Comparison of ENCODE assay signal across 24 cellular contexts in genomic region chr18:65287642-65288041, GRCh38.
A peak's percentile ranks its signal among the peaks of the same experiment; 100 is the strongest.
DNase-seq lines count a peak whose midpoint lies in the region; TF ChIP-seq lines count a peak whose summit lies in the region.
"Had no signal": no experiment of that assay in that cellular context is flagged by ENCODE, and none has a peak within 500 bp of the region (broad histone marks: within the 10 kb centered on the region; RNA-seq: fewer than 3 reads in every experiment).

No MANE protein-coding gene starts in this region.

- POLR2A ChIA-PET in HEK293T (lab: Yijun Ruan, JAX), result no interaction called here

- DNase-seq in NCI-H2107 treated with DMSO at 0.1 percent for 48 hours (lab: John Stamatoyannopoulos, UW; ENCODE audit: unreplicated experiment) (peak; percentile 28), NCI-H2107 (lab: John Stamatoyannopoulos, UW) (no peak), NCI-H187 treated with DMSO at 0.1 percent for 48 hours (lab: John Stamatoyannopoulos, UW) (peak; percentile 81), NCI-H748 treated with DMSO at 0.1 percent for 48 hours (lab: John Stamatoyannopoulos, UW) (peak; percentile 94), renal cortical epithelial cell (ENCODE audit: low read depth) (peak; percentile 1), COLO829 (ENCODE audit: low spot score) (no peak), cerebellar cortex (ENCODE audit: low spot score) (no peak), HEK293T (ENCODE audit: extremely low spot score) (no peak)
- DNase-seq: activated CD4-positive, alpha-beta T cell treated with anti-CD3 and anti-CD28 coated beads, Interleukin-2, amount 50 U/mL, for 4 hours; activated CD4-positive, CD25-positive, alpha-beta regulatory T cell; activated naive CD4-positive, alpha-beta T cell; activated naive CD8-positive, alpha-beta T cell treated with anti-CD3 and anti-CD28 coated beads, Interleukin-2, amount 50 U/mL, for 24 hours; cortex of kidney; effector memory CD4-positive, alpha-beta T cell; H7; hippocampal formation; left cardiac atrium; MM.1S; NCI-H2029 treated with DMSO at 0.1 percent for 48 hours; NCI-H526; psoas muscle; stimulated activated CD4-positive, alpha-beta T cell treated with anti-CD3 and anti-CD28 coated beads, Interleukin-4, amount 100 ng/mL, for 4 hours; T-helper 1 cell; tibial artery had no signal

- CTCF ChIA-PET in HEK293T (lab: Yijun Ruan, JAX), result no interaction called here

TF ChIP-seq in HEK293T, 16 proteins besides CTCF, POLR2A, EP300 and RAD21:
- TF ChIP-seq ELF4 (IDR thresholded peaks at IDR 0.05), result no peak
- TF ChIP-seq, protein P1, sequence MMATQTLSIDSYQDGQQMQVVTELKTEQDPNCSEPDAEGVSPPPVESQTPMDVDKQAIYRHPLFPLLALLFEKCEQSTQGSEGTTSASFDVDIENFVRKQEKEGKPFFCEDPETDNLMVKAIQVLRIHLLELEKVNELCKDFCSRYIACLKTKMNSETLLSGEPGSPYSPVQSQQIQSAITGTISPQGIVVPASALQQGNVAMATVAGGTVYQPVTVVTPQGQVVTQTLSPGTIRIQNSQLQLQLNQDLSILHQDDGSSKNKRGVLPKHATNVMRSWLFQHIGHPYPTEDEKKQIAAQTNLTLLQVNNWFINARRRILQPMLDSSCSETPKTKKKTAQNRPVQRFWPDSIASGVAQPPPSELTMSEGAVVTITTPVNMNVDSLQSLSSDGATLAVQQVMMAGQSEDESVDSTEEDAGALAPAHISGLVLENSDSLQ (IDR thresholded peaks at IDR 0.05), result no peak
- no peak for TF ChIP-seq L3MBTL2 (conservative IDR thresholded peaks at IDR 0.05)
- TF ChIP-seq HDGF (IDR thresholded peaks at IDR 0.05; ENCODE audit: borderline replicate concordance), result no peak
- no peak for TF ChIP-seq FOXK2 (IDR thresholded peaks at IDR 0.05)
- TF ChIP-seq ZNF384 (IDR thresholded peaks at IDR 0.05), result no peak
- no peak for TF ChIP-seq SP1 (IDR thresholded peaks at IDR 0.05)
- no peak for TF ChIP-seq SUZ12 (IDR thresholded peaks at IDR 0.05)
- no peak for TF ChIP-seq BHLHE40 (IDR thresholded peaks at IDR 0.05; ENCODE audit: borderline replicate concordance)
- TF ChIP-seq LEF1 (IDR thresholded peaks at IDR 0.05; ENCODE audit: borderline replicate concordance), result no peak
- TF ChIP-seq NFRKB (IDR thresholded peaks at IDR 0.05), result no peak
- TF ChIP-seq ARNT (IDR thresholded peaks at IDR 0.05), result no peak
- TF ChIP-seq CTBP1 (IDR thresholded peaks at IDR 0.05; ENCODE audit: borderline replicate concordance), result no peak
- TF ChIP-seq FOXA1 (IDR thresholded peaks at IDR 0.05), result no peak
- TF ChIP-seq FOXM1 (IDR thresholded peaks at IDR 0.05; ENCODE audit: borderline replicate concordance), result no peak
- no peak for TF ChIP-seq TARDBP (IDR thresholded peaks at IDR 0.05)

Comparison
In these comparisons a context has a peak if more than half of its experiments do, and no peak if none do; other contexts are left out.
1. DNase-seq: peak in NCI-H2107 treated with DMSO at 0.1 percent for 48 hours (single experiment), NCI-H187 treated with DMSO at 0.1 percent for 48 hours (single experiment), NCI-H748 treated with DMSO at 0.1 percent for 48 hours (single experiment) and renal cortical epithelial cell (single experiment); none in NCI-H2107 (single experiment), COLO829 (single experiment), cerebellar cortex (single experiment) and HEK293T (single experiment).